Comparison of ENCODE assay signal across 1 cellular context in genomic region chr19:55461974-55462628, GRCh38.
A peak's percentile ranks its signal among the peaks of the same experiment; 100 is the strongest.
TF ChIP-seq lines count a peak whose summit lies in the region.

No MANE protein-coding gene starts in this region.

TF ChIP-seq in HCT116, 20 proteins besides CTCF, POLR2A, EP300 and RAD21 (continued from another document):
- no peak for TF ChIP-seq REST (IDR thresholded peaks at IDR 0.05; ENCODE audit: low read depth)
- 0 out of 2 replicates have a peak, but pooled peaks have one; percentile 4 for TF ChIP-seq MAX (IDR thresholded peaks at IDR 0.05)
- TF ChIP-seq EZH2 (IDR thresholded peaks at IDR 0.05): no peak
